In the genomic region with DNA sequence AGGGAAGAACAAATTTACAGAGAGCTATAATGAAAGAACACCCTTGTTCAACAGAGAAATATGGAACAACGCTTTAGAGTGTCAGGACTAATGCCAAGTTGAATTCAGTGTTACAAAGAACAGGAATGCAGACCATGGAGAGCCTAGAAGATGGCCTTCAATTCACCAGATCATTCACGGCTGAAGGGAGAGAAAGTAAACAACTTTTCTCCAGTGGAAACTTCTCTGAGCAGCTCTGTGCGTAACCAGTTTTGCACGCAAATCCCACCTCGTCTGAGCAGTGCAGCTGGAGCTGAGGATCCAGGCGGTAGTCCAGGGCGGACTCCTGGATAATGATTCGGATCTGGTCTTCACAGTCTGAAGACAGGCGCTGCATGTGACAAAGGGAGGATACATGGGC, we compare ENCODE assay signal across 1 cellular context.
TF ChIP-seq lines count a peak whose summit lies in the region.

No MANE protein-coding gene starts in this region.

TF ChIP-seq in GM23338, 12 proteins besides CTCF, POLR2A, EP300 and RAD21 (continued from another document):
- TF ChIP-seq, protein P1, sequence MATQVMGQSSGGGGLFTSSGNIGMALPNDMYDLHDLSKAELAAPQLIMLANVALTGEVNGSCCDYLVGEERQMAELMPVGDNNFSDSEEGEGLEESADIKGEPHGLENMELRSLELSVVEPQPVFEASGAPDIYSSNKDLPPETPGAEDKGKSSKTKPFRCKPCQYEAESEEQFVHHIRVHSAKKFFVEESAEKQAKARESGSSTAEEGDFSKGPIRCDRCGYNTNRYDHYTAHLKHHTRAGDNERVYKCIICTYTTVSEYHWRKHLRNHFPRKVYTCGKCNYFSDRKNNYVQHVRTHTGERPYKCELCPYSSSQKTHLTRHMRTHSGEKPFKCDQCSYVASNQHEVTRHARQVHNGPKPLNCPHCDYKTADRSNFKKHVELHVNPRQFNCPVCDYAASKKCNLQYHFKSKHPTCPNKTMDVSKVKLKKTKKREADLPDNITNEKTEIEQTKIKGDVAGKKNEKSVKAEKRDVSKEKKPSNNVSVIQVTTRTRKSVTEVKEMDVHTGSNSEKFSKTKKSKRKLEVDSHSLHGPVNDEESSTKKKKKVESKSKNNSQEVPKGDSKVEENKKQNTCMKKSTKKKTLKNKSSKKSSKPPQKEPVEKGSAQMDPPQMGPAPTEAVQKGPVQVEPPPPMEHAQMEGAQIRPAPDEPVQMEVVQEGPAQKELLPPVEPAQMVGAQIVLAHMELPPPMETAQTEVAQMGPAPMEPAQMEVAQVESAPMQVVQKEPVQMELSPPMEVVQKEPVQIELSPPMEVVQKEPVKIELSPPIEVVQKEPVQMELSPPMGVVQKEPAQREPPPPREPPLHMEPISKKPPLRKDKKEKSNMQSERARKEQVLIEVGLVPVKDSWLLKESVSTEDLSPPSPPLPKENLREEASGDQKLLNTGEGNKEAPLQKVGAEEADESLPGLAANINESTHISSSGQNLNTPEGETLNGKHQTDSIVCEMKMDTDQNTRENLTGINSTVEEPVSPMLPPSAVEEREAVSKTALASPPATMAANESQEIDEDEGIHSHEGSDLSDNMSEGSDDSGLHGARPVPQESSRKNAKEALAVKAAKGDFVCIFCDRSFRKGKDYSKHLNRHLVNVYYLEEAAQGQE (IDR thresholded peaks at IDR 0.05; ENCODE audit: unreplicated experiment) = no peak
- TF ChIP-seq, protein P2, sequence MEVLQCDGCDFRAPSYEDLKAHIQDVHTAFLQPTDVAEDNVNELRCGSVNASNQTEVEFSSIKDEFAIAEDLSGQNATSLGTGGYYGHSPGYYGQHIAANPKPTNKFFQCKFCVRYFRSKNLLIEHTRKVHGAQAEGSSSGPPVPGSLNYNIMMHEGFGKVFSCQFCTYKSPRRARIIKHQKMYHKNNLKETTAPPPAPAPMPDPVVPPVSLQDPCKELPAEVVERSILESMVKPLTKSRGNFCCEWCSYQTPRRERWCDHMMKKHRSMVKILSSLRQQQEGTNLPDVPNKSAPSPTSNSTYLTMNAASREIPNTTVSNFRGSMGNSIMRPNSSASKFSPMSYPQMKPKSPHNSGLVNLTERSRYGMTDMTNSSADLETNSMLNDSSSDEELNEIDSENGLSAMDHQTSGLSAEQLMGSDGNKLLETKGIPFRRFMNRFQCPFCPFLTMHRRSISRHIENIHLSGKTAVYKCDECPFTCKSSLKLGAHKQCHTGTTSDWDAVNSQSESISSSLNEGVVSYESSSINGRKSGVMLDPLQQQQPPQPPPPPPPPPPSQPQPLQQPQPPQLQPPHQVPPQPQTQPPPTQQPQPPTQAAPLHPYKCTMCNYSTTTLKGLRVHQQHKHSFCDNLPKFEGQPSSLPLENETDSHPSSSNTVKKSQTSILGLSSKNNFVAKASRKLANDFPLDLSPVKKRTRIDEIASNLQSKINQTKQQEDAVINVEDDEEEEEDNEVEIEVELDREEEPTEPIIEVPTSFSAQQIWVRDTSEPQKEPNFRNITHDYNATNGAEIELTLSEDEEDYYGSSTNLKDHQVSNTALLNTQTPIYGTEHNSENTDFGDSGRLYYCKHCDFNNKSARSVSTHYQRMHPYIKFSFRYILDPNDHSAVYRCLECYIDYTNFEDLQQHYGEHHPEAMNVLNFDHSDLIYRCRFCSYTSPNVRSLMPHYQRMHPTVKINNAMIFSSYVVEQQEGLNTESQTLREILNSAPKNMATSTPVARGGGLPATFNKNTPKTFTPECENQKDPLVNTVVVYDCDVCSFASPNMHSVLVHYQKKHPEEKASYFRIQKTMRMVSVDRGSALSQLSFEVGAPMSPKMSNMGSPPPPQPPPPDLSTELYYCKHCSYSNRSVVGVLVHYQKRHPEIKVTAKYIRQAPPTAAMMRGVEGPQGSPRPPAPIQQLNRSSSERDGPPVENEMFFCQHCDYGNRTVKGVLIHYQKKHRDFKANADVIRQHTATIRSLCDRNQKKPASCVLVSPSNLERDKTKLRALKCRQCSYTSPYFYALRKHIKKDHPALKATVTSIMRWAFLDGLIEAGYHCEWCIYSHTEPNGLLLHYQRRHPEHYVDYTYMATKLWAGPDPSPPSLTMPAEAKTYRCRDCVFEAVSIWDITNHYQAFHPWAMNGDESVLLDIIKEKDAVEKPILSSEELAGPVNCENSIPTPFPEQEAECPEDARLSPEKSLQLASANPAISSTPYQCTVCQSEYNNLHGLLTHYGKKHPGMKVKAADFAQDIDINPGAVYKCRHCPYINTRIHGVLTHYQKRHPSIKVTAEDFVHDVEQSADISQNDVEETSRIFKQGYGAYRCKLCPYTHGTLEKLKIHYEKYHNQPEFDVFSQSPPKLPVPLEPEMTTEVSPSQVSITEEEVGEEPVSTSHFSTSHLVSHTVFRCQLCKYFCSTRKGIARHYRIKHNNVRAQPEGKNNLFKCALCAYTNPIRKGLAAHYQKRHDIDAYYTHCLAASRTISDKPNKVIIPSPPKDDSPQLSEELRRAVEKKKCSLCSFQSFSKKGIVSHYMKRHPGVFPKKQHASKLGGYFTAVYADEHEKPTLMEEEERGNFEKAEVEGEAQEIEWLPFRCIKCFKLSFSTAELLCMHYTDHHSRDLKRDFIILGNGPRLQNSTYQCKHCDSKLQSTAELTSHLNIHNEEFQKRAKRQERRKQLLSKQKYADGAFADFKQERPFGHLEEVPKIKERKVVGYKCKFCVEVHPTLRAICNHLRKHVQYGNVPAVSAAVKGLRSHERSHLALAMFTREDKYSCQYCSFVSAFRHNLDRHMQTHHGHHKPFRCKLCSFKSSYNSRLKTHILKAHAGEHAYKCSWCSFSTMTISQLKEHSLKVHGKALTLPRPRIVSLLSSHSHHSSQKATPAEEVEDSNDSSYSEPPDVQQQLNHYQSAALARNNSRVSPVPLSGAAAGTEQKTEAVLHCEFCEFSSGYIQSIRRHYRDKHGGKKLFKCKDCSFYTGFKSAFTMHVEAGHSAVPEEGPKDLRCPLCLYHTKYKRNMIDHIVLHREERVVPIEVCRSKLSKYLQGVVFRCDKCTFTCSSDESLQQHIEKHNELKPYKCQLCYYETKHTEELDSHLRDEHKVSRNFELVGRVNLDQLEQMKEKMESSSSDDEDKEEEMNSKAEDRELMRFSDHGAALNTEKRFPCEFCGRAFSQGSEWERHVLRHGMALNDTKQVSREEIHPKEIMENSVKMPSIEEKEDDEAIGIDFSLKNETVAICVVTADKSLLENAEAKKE (CRISPR knock-in tag; IDR thresholded peaks at IDR 0.05) = no peak
- TF ChIP-seq ZNF114 (CRISPR knock-in tag; IDR thresholded peaks at IDR 0.05) = no peak
- no peak for TF ChIP-seq POLR2AphosphoS5 (IDR thresholded peaks at IDR 0.05; ENCODE audit: low read depth)
- no peak for TF ChIP-seq ZNF331 (CRISPR knock-in tag; IDR thresholded peaks at IDR 0.05; ENCODE audit: low read depth)
- TF ChIP-seq EZH2phosphoT487 (IDR thresholded peaks at IDR 0.05; ENCODE audit: unreplicated experiment) = no peak
- TF ChIP-seq JUNB (IDR thresholded peaks at IDR 0.05; ENCODE audit: unreplicated experiment) = no peak
- TF ChIP-seq EZH2 (IDR thresholded peaks at IDR 0.05; ENCODE audit: low read depth, unreplicated experiment) = no peak
- TF ChIP-seq, protein P3, sequence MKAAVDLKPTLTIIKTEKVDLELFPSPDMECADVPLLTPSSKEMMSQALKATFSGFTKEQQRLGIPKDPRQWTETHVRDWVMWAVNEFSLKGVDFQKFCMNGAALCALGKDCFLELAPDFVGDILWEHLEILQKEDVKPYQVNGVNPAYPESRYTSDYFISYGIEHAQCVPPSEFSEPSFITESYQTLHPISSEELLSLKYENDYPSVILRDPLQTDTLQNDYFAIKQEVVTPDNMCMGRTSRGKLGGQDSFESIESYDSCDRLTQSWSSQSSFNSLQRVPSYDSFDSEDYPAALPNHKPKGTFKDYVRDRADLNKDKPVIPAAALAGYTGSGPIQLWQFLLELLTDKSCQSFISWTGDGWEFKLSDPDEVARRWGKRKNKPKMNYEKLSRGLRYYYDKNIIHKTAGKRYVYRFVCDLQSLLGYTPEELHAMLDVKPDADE (IDR thresholded peaks at IDR 0.05) = no peak
